ENCODE assay signal across 1 cellular context in the genomic region with DNA sequence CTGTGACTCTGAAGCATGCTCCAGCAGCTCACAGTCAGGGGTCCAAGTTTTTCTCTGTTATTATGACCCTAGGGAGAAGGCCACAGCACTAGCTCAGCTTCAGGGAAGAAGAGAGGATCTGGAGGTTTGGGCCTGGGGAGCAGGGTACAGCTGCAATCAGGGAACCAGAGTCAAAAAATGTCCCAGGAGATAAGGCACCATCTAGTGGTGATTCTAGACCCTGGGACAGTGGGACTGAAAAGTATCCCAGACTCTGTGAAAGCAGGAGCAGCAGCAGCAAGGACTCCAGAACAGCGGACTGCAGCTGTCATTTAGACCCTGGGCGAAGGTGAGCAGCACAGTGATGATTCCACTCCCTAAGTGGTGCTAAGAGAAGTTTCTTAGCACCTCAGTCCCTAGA.
TF ChIP-seq lines count a peak whose summit lies in the region.

No MANE protein-coding gene starts in this region.

TF ChIP-seq in A549, 52 proteins besides CTCF, POLR2A, EP300 and RAD21 (continued from another document):
- TF ChIP-seq, protein P1, sequence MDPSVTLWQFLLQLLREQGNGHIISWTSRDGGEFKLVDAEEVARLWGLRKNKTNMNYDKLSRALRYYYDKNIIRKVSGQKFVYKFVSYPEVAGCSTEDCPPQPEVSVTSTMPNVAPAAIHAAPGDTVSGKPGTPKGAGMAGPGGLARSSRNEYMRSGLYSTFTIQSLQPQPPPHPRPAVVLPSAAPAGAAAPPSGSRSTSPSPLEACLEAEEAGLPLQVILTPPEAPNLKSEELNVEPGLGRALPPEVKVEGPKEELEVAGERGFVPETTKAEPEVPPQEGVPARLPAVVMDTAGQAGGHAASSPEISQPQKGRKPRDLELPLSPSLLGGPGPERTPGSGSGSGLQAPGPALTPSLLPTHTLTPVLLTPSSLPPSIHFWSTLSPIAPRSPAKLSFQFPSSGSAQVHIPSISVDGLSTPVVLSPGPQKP (IDR thresholded peaks at IDR 0.05; ENCODE audit: low read depth, low read length) = no peak
- TF ChIP-seq MAZ (IDR thresholded peaks at IDR 0.05; ENCODE audit: borderline replicate concordance, low read depth, low read length) (no peak), NR3C1 (IDR thresholded peaks at IDR 0.05) (no peak), NPAS2 (CRISPR knock-in tag; IDR thresholded peaks at IDR 0.05; ENCODE audit: borderline replicate concordance) (no peak)
